8 cellular contexts compared by ENCODE assay signal in the genomic region with DNA sequence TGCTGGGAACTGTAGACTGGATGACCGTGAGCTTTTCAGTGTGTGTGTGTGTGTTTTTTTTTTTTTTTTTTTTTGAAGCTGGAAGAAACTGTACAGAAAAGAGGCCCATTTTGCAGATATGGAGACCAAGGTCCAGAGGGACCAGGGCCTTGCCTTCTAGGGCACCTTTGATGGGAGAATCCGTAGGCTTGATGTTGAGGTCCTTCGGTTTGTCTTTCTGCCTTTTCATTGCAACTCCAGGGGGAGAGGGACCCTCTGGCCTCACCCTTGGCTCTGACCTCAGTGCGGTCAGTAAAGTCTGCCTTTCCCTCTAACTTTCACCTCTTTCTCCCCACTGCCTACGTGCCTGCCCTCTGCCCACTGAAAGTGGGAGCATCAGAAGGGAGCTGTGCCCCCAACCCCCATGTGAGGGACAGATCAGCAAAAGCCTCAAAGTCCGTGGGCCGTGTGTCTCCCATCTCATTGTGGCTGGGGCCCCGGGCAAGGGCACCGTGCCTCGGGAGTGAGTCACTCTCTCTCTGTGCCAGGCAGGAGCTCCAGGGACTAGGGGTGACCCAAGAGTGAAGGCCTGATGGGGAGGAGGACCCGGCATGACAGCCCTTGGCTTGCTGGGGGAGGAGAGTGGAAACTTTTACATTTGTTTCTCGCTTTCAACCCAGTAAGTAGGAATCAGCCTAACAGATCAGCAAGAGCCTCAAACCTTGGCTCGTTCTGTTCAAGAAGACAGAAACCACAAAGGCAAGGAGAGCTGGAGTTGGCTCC.
DNase-seq lines count a peak whose midpoint lies in the region; ATAC-seq and TF ChIP-seq lines count a peak whose summit lies in the region.

No MANE protein-coding gene starts in this region.

- intact Hi-C loops in adrenal gland (cut with DNase I) (no loop called here), right lobe of liver (cut with DNase I) (no loop called here)

- peak overlapping the region; percentile 84 to 91 (median 85) for H3K27ac ChIP-seq in adrenal gland
- no peak overlapping the region for H3K27ac ChIP-seq in right lobe of liver

- H3K4me1 ChIP-seq in adrenal gland (replicated peaks in 1 of 2) (peaks cover 30 to 40% of the 10 kb centered on the region in 2 donors), right lobe of liver (peaks cover 0 to 6% (median 3%) of the 10 kb centered on the region in 4 donors)

- TF ChIP-seq POLR2A in adrenal gland (IDR thresholded peaks at IDR 0.05): peak in 1 of 2 donors; percentile 49
- no peak for TF ChIP-seq POLR2A in right lobe of liver (IDR thresholded peaks at IDR 0.05)

- no peaks in the 10 kb centered on the region for H3K36me3 ChIP-seq in adrenal gland (replicated peaks in 1 of 2)
- no peaks in the 10 kb centered on the region for H3K36me3 ChIP-seq in right lobe of liver

- peak; percentile 19 to 90 (median 57) for ATAC-seq in right lobe of liver

- no peaks in the 10 kb centered on the region for H3K27me3 ChIP-seq in adrenal gland
- no peaks in the 10 kb centered on the region for H3K27me3 ChIP-seq in right lobe of liver

- TF ChIP-seq CTCF in adrenal gland (IDR thresholded peaks at IDR 0.05) (no peak), right lobe of liver (IDR thresholded peaks at IDR 0.05) (no peak)

- H3K9me3 ChIP-seq in adrenal gland (replicated peaks in 1 of 3) (no peaks in the 10 kb centered on the region), right lobe of liver (no peaks in the 10 kb centered on the region)

- WGBS in adrenal gland, 4 donors: 33 to 58% (median 39%) methylated on average over 8 to 13 of the region's 13 CpGs
- WGBS in right lobe of liver (ENCODE audit: insufficient coverage, low coverage, low lambda C conversion rate, missing lambda C conversion rate): 43% methylated on average over 8 of the region's 13 CpGs

- H3K4me3 ChIP-seq in adrenal gland (no peak overlapping the region), right lobe of liver (no peak overlapping the region)

- peak; percentile 48 for DNase-seq in activated T-cell treated with anti-CD3 and anti-CD28 coated beads for 24 hours (ENCODE audit: low read depth)
- DNase-seq in activated T-cell treated with anti-CD3 and anti-CD28 coated beads for 4 hours: no peak
- peak; percentile 90 to 97 (median 94) for DNase-seq in adrenal gland
- DNase-seq in right lobe of liver: peak in 1 of 3 donors; percentile 71
- DNase-seq in stromal cell of bone marrow (ENCODE audit: low read depth): peak; percentile 48
- DNase-seq in NCI-H2227 treated with DMSO at 0.1 percent for 48 hours (lab: John Stamatoyannopoulos, UW): no peak
- no peak for DNase-seq in pons (ENCODE audit: low spot score)
- no peak for DNase-seq in retina

Comparison
In these comparisons a context has a peak if more than half of its experiments do, and no peak if none do; other contexts are left out.
1. DNase-seq: peak in activated T-cell treated with anti-CD3 and anti-CD28 coated beads for 24 hours (single experiment), adrenal gland (7 of 7) and stromal cell of bone marrow (single experiment); none in activated T-cell treated with anti-CD3 and anti-CD28 coated beads for 4 hours (single experiment), NCI-H2227 treated with DMSO at 0.1 percent for 48 hours (single experiment), pons (single experiment) and retina (single experiment).
2. H3K27ac ChIP-seq: peak in adrenal gland (5 of 5); none in right lobe of liver (0 of 3).